Comparison of ENCODE assay signal across 1 cellular context in the genomic region with DNA sequence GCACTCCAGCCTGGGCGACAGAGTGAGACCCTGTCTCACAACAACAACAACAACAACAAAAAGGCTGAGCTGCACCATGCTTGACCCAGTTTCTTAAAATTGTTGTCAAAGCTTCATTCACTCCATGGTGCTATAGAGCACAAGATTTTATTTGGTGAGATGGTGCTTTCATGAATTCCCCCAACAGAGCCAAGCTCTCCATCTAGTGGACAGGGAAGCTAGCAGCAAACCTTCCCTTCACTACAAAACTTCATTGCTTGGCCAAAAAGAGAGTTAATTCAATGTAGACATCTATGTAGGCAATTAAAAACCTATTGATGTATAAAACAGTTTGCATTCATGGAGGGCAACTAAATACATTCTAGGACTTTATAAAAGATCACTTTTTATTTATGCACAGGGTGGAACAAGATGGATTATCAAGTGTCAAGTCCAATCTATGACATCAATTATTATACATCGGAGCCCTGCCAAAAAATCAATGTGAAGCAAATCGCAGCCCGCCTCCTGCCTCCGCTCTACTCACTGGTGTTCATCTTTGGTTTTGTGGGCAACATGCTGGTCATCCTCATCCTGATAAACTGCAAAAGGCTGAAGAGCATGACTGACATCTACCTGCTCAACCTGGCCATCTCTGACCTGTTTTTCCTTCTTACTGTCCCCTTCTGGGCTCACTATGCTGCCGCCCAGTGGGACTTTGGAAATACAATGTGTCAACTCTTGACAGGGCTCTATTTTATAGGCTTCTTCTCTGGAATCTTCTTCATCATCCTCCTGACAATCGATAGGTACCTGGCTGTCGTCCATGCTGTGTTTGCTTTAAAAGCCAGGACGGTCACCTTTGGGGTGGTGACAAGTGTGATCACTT.
TF ChIP-seq lines count a peak whose summit lies in the region.

No MANE protein-coding gene starts in this region.

TF ChIP-seq in H1, 55 proteins besides CTCF, POLR2A, EP300 and RAD21:
- TF ChIP-seq EGR1 (IDR thresholded peaks at IDR 0.05; ENCODE audit: borderline replicate concordance, low read depth, low read length): no peak
- TF ChIP-seq POU5F1 (IDR thresholded peaks at IDR 0.05; ENCODE audit: low read depth, low read length): no peak
- no peak for TF ChIP-seq BRCA1 (IDR thresholded peaks at IDR 0.05; ENCODE audit: low read depth, low read length)
- TF ChIP-seq MAFK (IDR thresholded peaks at IDR 0.05; ENCODE audit: low read depth, low read length): no peak
- TF ChIP-seq HDAC6 (IDR thresholded peaks at IDR 0.05; ENCODE audit: low read depth, low read length): no peak
- TF ChIP-seq SP1 (IDR thresholded peaks at IDR 0.05; ENCODE audit: low read depth, low read length): no peak
- TF ChIP-seq TCF12 (IDR thresholded peaks at IDR 0.05; ENCODE audit: low read depth, low read length): no peak
- no peak for TF ChIP-seq SP2 (IDR thresholded peaks at IDR 0.05; ENCODE audit: low read length)
- no peak for TF ChIP-seq CEBPB (IDR thresholded peaks at IDR 0.05; ENCODE audit: low read depth, low read length)
- TF ChIP-seq CBX8 (IDR thresholded peaks at IDR 0.05; ENCODE audit: borderline replicate concordance, low read depth, low read length): no peak
- no peak for TF ChIP-seq KDM5A (IDR thresholded peaks at IDR 0.05; ENCODE audit: low read length)
